ENCODE assay signal across 1 cellular context in genomic region chr22:20777420-20778177, GRCh38.
TF ChIP-seq lines count a peak whose summit lies in the region.

No MANE protein-coding gene starts in this region.

TF ChIP-seq in liver, 16 proteins besides CTCF, POLR2A, EP300 and RAD21 (continued from another document):
- TF ChIP-seq ZBTB33 (IDR thresholded peaks at IDR 0.05) (peak; percentile 92), NR2F2 (IDR thresholded peaks at IDR 0.05) (no peak), FOXA1 (IDR thresholded peaks at IDR 0.05) (peak; percentile 99), MAX (IDR thresholded peaks at IDR 0.05) (peak; percentile 94), FOXA2 (IDR thresholded peaks at IDR 0.05) (peak; percentile 100), EGR1 (IDR thresholded peaks at IDR 0.05; ENCODE audit: low read depth in 2 of 2) (peak in 1 of 2 donors; percentile 79), HNF4G (IDR thresholded peaks at IDR 0.05) (peak; percentile 19), GABPA (IDR thresholded peaks at IDR 0.05 in 1 of 2, conservative IDR thresholded peaks at IDR 0.05 in 1 of 2) (peak in 1 of 2 donors; percentile 78), JUND (IDR thresholded peaks at IDR 0.05) (peak; percentile 99), SP1 (IDR thresholded peaks at IDR 0.05) (peak; percentile 88), TAF1 (conservative IDR thresholded peaks at IDR 0.05) (peak; percentile 83)
